12 cellular contexts compared by ENCODE assay signal in the genomic region with DNA sequence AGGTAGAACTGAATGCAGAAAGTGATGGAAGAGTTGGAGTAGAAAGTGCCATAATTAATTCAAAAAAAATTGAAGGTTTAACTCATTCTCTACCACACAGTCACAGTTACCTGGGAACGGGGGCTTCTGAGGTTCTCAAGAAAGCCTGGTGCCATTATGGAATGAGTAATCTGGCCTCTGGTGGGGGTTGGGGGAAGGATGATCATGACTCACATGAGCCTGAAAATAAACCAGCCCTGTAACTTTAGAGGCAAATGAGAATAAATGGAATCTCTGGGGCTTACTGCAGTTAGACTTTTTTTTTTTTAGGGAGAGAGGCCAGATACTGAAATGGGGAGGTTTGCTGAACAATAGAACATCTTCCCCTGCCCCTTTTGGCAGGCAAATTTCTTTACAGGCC. TPM values are rescaled to one million over a fixed set of nuclear protein-coding genes. Genes with fewer than 3 reads are reported as not detected.
DNase-seq lines count a peak whose midpoint lies in the region; ATAC-seq and TF ChIP-seq lines count a peak whose summit lies in the region.
"Had no signal": no experiment of that assay in that cellular context is flagged by ENCODE, and none has a peak within 500 bp of the region (broad histone marks: within the 10 kb centered on the region; RNA-seq: fewer than 3 reads in every experiment).

No MANE protein-coding gene starts in this region.

- DNase-seq in SJSA1 (ENCODE audit: low read depth in 1 of 2, low spot score in 2 of 2) (peak; percentile 57 to 62), foreskin fibroblast (peak; percentile 83 to 90), stromal cell of bone marrow (ENCODE audit: low read depth) (peak; percentile 93), HuH-7 (ENCODE audit: low spot score) (no peak), NCI-H128 (lab: John Stamatoyannopoulos, UW; ENCODE audit: unreplicated experiment) (no peak), DMS53 (lab: John Stamatoyannopoulos, UW) (no peak)
- DNase-seq: glutamatergic neuron; naive thymus-derived CD8-positive, alpha-beta T cell; NCI-H774; T-helper 9 cell had no signal

- ATAC-seq in GM21723 (IDR thresholded peaks at IDR 0.05; ENCODE audit: unreplicated experiment) (peak; percentile 54), GM21737 (IDR thresholded peaks at IDR 0.05; ENCODE audit: unreplicated experiment) (no peak)
- ATAC-seq: naive thymus-derived CD8-positive, alpha-beta T cell had no signal

- no peak for TF ChIP-seq CTCF in foreskin fibroblast (IDR thresholded peaks at IDR 0.05; ENCODE audit: low read depth, low read length)

- H3K4me3 ChIP-seq in SJSA1 (no peak overlapping the region), foreskin fibroblast (ENCODE audit: low read depth in 1 of 2, low read length in 2 of 2) (no peak overlapping the region)

- peak overlapping the region; percentile 26; the same call in 1 of the 2 replicates for H3K27ac ChIP-seq in SJSA1

- no peaks in the 10 kb centered on the region for H3K9me3 ChIP-seq in SJSA1 (replicated peaks)

- no peaks in the 10 kb centered on the region for H3K27me3 ChIP-seq in SJSA1 (replicated peaks)

- H3K4me1 ChIP-seq in SJSA1 (replicated peaks) = peaks cover 47% of the 10 kb centered on the region

- H3K36me3 ChIP-seq in SJSA1 = no peaks in the 10 kb centered on the region

RNA-seq across cellular contexts. Expression of gene SOD3, which starts 55.3 kb away (rescaled TPM):
- total RNA-seq in SJSA1 (2014; rRNA removed; shearing (Covaris generic)) = 1.7 and 2.0 TPM in 2 replicates
- total RNA-seq: naive thymus-derived CD8-positive, alpha-beta T cell had no signal

Comparison
In these comparisons a context has a peak if more than half of its experiments do, and no peak if none do; other contexts are left out.
1. DNase-seq: peak in SJSA1 (2 of 2), foreskin fibroblast (2 of 2) and stromal cell of bone marrow (single experiment); none in HuH-7 (single experiment), NCI-H128 (single experiment) and DMS53 (single experiment).